Comparison of ENCODE assay signal across 8 cellular contexts in genomic region chr6:17156112-17156921, GRCh38. TPM values are rescaled to one million over a fixed set of nuclear protein-coding genes. Genes with fewer than 3 reads are reported as not detected.
A peak's percentile ranks its signal among the peaks of the same experiment; 100 is the strongest.
DNase-seq lines count a peak whose midpoint lies in the region; ATAC-seq lines count a peak whose summit lies in the region.

No MANE protein-coding gene starts in this region.

- in situ Hi-C loops in Caki2 (cut with HindIII; ENCODE audit: low pct_unique_long_range_greater_than_20kb, low sequenced_read_pairs) = no loop called here

- ATAC-seq in HG02870 (IDR thresholded peaks at IDR 0.05; ENCODE audit: unreplicated experiment) = peak; percentile 50
- no peak for ATAC-seq in GM18870 (IDR thresholded peaks at IDR 0.05; ENCODE audit: unreplicated experiment)

- DNase-seq in Caki2 (ENCODE audit: low read depth) = peak; percentile 47
- DNase-seq in NCI-H526 treated with DMSO at 0.1 percent for 48 hours (lab: John Stamatoyannopoulos, UW) = peak; percentile 27
- DNase-seq in activated CD4-positive, alpha-beta T cell treated with anti-CD3 and anti-CD28 coated beads, Interleukin-2, amount 50 U/mL, for 1 hour = peak; percentile 53
- peak; percentile 92 for DNase-seq in dermis blood vessel endothelial cell
- peak; percentile 85 for DNase-seq in lung microvascular endothelial cell (ENCODE audit: low read depth in 2 of 2)
- peak; percentile 7 to 34 for DNase-seq in stimulated activated CD8-positive, alpha-beta memory T cell treated with anti-CD3 and anti-CD28 coated beads, Interleukin-2, amount 100 ng/mL, for 1 hour (ENCODE audit: low read depth in 2 of 2)

RNA-seq across cellular contexts. Expression of gene STMND1, which starts 54.5 kb away (rescaled TPM):
- not detected in 2 replicates for total RNA-seq in Caki2 (2014; rRNA removed; shearing (Covaris generic); ENCODE audit: low replicate concordance)
- not detected in 2 replicates for total RNA-seq in dermis blood vessel endothelial cell
- total RNA-seq in lung microvascular endothelial cell = not detected in 2 replicates

Comparison
In these comparisons a context has a peak if more than half of its experiments do, and no peak if none do; other contexts are left out.
1. DNase-seq: peak in every context shown above with its lines; median percentile 92 in dermis blood vessel endothelial cell; 85 in lung microvascular endothelial cell; 53 in activated CD4-positive, alpha-beta T cell treated with anti-CD3 and anti-CD28 coated beads, Interleukin-2, amount 50 U/mL, for 1 hour; 47 in Caki2; 27 in NCI-H526 treated with DMSO at 0.1 percent for 48 hours; 20 in stimulated activated CD8-positive, alpha-beta memory T cell treated with anti-CD3 and anti-CD28 coated beads, Interleukin-2, amount 100 ng/mL, for 1 hour.